6 cellular contexts compared by ENCODE assay signal in the genomic region with DNA sequence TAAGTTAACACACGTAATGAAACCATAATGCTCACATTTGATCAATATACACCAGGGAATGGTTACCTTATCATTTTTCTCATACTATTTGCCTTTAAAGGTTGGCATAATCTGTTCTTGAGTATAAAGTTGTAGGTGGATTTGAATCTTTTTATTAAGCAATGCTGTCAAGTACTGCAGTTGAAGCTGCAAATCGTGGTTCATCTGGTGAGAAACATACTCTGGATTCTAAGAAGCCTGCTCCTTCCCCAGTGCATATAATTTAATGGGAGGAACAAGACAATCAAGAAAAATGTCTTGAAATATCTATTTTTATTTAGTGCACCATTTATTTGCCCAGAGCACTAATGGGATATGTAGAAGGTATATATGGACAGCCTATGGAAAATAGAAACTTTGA.
"Had no signal": no experiment of that assay in that cellular context is flagged by ENCODE, and none has a peak within 500 bp of the region (broad histone marks: within the 10 kb centered on the region; RNA-seq: fewer than 3 reads in every experiment).

No MANE protein-coding gene starts in this region.

- DNase-seq: GM23248, GOT3, H7, H9, HCEC 1CT, HFFc6 had no signal
